ENCODE assay signal across 8 cellular contexts in genomic region chr16:50210266-50211038, GRCh38. TPM values are rescaled to one million over a fixed set of nuclear protein-coding genes. Genes with fewer than 3 reads are reported as not detected.
DNase-seq lines count a peak whose midpoint lies in the region; ATAC-seq and TF ChIP-seq lines count a peak whose summit lies in the region.

No MANE protein-coding gene starts in this region.

- no peak overlapping the region for H3K27ac ChIP-seq in right cardiac atrium (ENCODE audit: low read length)

- no peaks in the 10 kb centered on the region; the same call in none of the 2 replicates for H3K36me3 ChIP-seq in GM06990 (ENCODE audit: control insufficient read depth, insufficient read depth, low read length)
- peaks cover 19% of the 10 kb centered on the region for H3K36me3 ChIP-seq in HAP-1 (replicated peaks)
- H3K36me3 ChIP-seq in MG63, result peaks cover 5% of the 10 kb centered on the region

- no peaks in the 10 kb centered on the region for H3K27me3 ChIP-seq in GM06990 (replicated peaks; ENCODE audit: control insufficient read depth, insufficient read depth, low read length)
- H3K27me3 ChIP-seq in HAP-1 (ENCODE audit: low read depth), result no peaks in the 10 kb centered on the region
- no peaks in the 10 kb centered on the region for H3K27me3 ChIP-seq in MG63
- H3K27me3 ChIP-seq in right cardiac atrium (ENCODE audit: control insufficient read depth, insufficient read depth), result no peaks in the 10 kb centered on the region

- peak; percentile 86 for TF ChIP-seq CTCF in GM06990 (IDR thresholded peaks at IDR 0.05; ENCODE audit: insufficient read depth, low read length, poor library complexity, severe bottlenecking)

- H3K4me3 ChIP-seq in GM06990 (replicated peaks; ENCODE audit: low read depth, low read length), result no peak overlapping the region
- H3K4me3 ChIP-seq in HAP-1, result no peak overlapping the region
- H3K4me3 ChIP-seq in MG63, result no peak overlapping the region
- no peak overlapping the region for H3K4me3 ChIP-seq in right cardiac atrium (ENCODE audit: low read length)

- WGBS in right cardiac atrium, result 64% methylated on average over 5 of the region's 5 CpGs

- H3K9me3 ChIP-seq in HAP-1 (no peaks in the 10 kb centered on the region), MG63 (no peaks in the 10 kb centered on the region), right cardiac atrium (ENCODE audit: control insufficient read depth, low read length) (no peaks in the 10 kb centered on the region)

- in situ Hi-C loops in HAP-1 (cut with MboI; ENCODE audit: low sequenced_read_pairs), result loop anchor here (10.0 kb wide), 1 partner anchor 186 kb away; the partner anchor contains the start of gene CNEP1R1

- H3K4me1 ChIP-seq in HAP-1 (peaks cover 21% of the 10 kb centered on the region), right cardiac atrium (ENCODE audit: control insufficient read depth, insufficient read depth, low read length) (peaks cover 5% of the 10 kb centered on the region)

- intact Hi-C loops in right cardiac atrium (cut with DNase I), result loop anchor here in 3 of 4 donors (5.0 to 10.0 kb wide), 4 partner anchors 53 to 454 kb away; partner anchors contain the start of gene CNEP1R1 (in 1 of the 3)

- DNase-seq in GM06990 (ENCODE audit: extremely low read depth, insufficient read length), result peak; percentile 43
- DNase-seq in HAP-1 (ENCODE audit: low spot score in 2 of 2), result peak; percentile 84 to 86
- peak; percentile 69 for DNase-seq in MG63
- DNase-seq in SW480 (ENCODE audit: low spot score), result peak; percentile 56
- peak in 53 of 56 donors; percentile 10 to 87 (median 58) for DNase-seq in amygdala (lab: John Stamatoyannopoulos, UW)
- peak; percentile 82 to 93 (median 88) for DNase-seq in right cardiac atrium
- peak; percentile 65 for DNase-seq in retina
- DNase-seq in mesenteric fat pad (ENCODE audit: low spot score), result no peak

- ATAC-seq in right cardiac atrium, result peak; percentile 94 to 96

RNA-seq across cellular contexts. Expression of gene ADCY7, which starts 55.9 kb away (rescaled TPM):
- total RNA-seq in MG63 (2014; rRNA removed; shearing (Covaris generic); ENCODE audit: low replicate concordance), result 21.5 and 28.0 TPM in 2 replicates
- total RNA-seq in right cardiac atrium (10 to 100 TPM; 11.4 to 21.2 (median 18.2) TPM), mesenteric fat pad (26.8 TPM)
- polyA plus RNA-seq in right cardiac atrium, result 4.8 TPM

RNA-seq across cellular contexts. Expression of gene TENT4B, which starts 57.3 kb away (rescaled TPM):
- total RNA-seq in MG63 (2014; rRNA removed; shearing (Covaris generic); ENCODE audit: low replicate concordance), result 5.0 and 19.1 TPM in 2 replicates
- total RNA-seq in right cardiac atrium (1 to 10 TPM; 6.3 to 8.4 (median 7.3) TPM), mesenteric fat pad (11.3 TPM)
- polyA plus RNA-seq in right cardiac atrium, result 3.0 TPM
